ENCODE assay signal across 1 cellular context in the genomic region with DNA sequence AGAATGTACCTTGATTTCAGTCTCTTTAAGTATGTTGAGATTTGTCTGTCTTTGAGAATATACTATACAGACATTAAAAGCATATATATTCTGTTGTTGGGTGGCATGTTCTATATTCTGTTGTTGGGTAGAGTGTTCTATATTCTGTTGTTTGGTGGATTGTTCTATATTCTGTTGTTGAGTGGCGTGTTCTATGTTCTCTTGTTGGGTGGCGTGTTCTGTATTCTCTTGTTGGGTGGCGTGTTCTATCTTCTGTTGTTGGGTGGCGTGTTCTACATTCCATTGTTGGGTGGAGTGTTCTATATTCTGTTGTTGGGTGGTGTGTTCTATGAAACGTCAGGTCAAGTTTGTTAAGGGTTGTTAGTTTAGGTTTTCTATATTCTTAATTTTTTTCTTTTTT.
TF ChIP-seq lines count a peak whose summit lies in the region.

No MANE protein-coding gene starts in this region.

TF ChIP-seq in H1, 55 proteins besides CTCF, POLR2A, EP300 and RAD21:
- no peak for TF ChIP-seq SP1 (IDR thresholded peaks at IDR 0.05; ENCODE audit: low read depth, low read length)
- no peak for TF ChIP-seq NRF1 (IDR thresholded peaks at IDR 0.05; ENCODE audit: low read depth, low read length)
- no peak for TF ChIP-seq TBP (IDR thresholded peaks at IDR 0.05; ENCODE audit: low read depth, low read length)
- TF ChIP-seq TAF7 (optimal IDR thresholded peaks at IDR 0.05; ENCODE audit: borderline replicate concordance, low read depth, low read length): no peak
- no peak for TF ChIP-seq KDM1A (IDR thresholded peaks at IDR 0.05; ENCODE audit: borderline replicate concordance, low read length)
- no peak for TF ChIP-seq RXRA (IDR thresholded peaks at IDR 0.05; ENCODE audit: insufficient read depth, low read depth, low read length)
- TF ChIP-seq CHD1 (IDR thresholded peaks at IDR 0.05; ENCODE audit: low read depth, low read length): no peak
- TF ChIP-seq POU5F1 (IDR thresholded peaks at IDR 0.05; ENCODE audit: low read depth, low read length): no peak
- no peak for TF ChIP-seq ASH2L (IDR thresholded peaks at IDR 0.05; ENCODE audit: low read length)
